Comparison of ENCODE assay signal across 10 cellular contexts in the genomic region with DNA sequence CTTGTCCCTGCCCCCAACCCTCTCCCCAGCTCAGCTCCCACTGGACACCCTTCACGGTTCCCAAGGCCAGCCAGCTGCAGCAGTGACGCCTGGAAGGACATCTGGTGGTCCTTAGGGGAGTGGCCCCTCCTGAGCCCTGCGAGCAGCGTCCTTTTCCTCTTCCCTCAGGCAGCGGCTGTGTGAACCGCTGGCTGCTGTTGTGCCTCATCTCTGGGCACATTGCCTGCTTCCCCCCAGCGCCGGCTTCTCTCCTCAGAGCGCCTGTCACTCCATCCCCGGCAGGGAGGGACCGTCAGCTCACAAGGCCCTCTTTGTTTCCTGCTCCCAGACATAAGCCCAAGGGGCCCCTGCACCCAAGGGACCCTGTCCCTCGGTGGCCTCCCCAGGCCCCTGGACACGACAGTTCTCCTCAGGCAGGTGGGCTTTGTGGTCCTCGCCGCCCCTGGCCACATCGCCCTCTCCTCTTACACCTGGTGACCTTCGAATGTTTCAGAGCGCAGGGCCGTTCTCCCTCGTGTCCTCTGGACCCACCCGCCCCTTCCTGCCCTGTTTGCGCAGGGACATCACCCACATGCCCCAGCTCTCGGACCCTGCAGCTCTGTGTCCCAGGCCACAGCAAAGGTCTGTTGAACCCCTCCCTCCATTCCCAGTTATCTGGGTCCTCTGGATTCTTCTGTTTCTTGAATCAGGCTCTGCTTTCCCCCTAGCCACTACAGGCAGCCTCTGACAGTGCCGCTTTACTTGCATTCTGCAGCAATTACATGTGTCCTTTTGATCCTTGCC. TPM values are rescaled to one million over a fixed set of nuclear protein-coding genes. Genes with fewer than 3 reads are reported as not detected.
DNase-seq lines count a peak whose midpoint lies in the region; ATAC-seq, FAIRE-seq and TF ChIP-seq lines count a peak whose summit lies in the region.
"Had no signal": no experiment of that assay in that cellular context is flagged by ENCODE, and none has a peak within 500 bp of the region (broad histone marks: within the 10 kb centered on the region; RNA-seq: fewer than 3 reads in every experiment).

No MANE protein-coding gene starts in this region.

- TF ChIP-seq POLR2A in endothelial cell of umbilical vein (IDR thresholded peaks at IDR 0.05; ENCODE audit: low read depth, low read length) = no peak

- H3K27ac ChIP-seq in BLaER1 (0 out of 2 replicates have a peak overlapping the region, but pooled peaks have one; percentile 18), endothelial cell of umbilical vein (ENCODE audit: insufficient read depth, low read depth, low read length) (peak overlapping the region; percentile 4)
- H3K27ac ChIP-seq: thoracic aorta had no signal

- H3K4me1 ChIP-seq in BLaER1 = peaks cover 31% of the 10 kb centered on the region
- peaks cover 21% of the 10 kb centered on the region for H3K4me1 ChIP-seq in endothelial cell of umbilical vein (ENCODE audit: control insufficient read depth, extremely low read depth, insufficient read depth, low read length)

- TF ChIP-seq CTCF in endothelial cell of umbilical vein (IDR thresholded peaks at IDR 0.05; ENCODE audit: extremely low read depth in 1 of 2, insufficient read depth in 1 of 2, low read depth in 1 of 2, low read length in 2 of 2) = peak in 1 of 2 donors; percentile 3

- BruUV-seq in endothelial cell of umbilical vein (replicated peaks; lab: Mats Ljungman, UMichigan) = no TSS peak

- H3K4me3 ChIP-seq in BLaER1 (no peak overlapping the region), endothelial cell of umbilical vein (replicated peaks in 1 of 3; ENCODE audit: insufficient read depth in 1 of 3, low read depth in 1 of 3, low read length in 3 of 3) (no peak overlapping the region)
- H3K4me3 ChIP-seq: thoracic aorta had no signal

- no peaks in the 10 kb centered on the region for H3K9me3 ChIP-seq in BLaER1
- H3K9me3 ChIP-seq in endothelial cell of umbilical vein (replicated peaks; ENCODE audit: control insufficient read depth, insufficient read depth, low read length) = no peaks in the 10 kb centered on the region
- H3K9me3 ChIP-seq: thoracic aorta had no signal

- intact Hi-C loops in endothelial cell of umbilical vein (cut with micrococcal nuclease) = loop anchor here (2.0 to 5.0 kb wide), 3 partner anchors 122 to 309 kb away; partner anchors contain the start of gene MTERF4

- DNase-seq in RPMI7951 (ENCODE audit: low read depth) (peak; percentile 93), endothelial cell of umbilical vein (ENCODE audit: low read depth, low spot score) (peak; percentile 23), middle frontal gyrus (ENCODE audit: extremely low spot score, low spot score) (peak; percentile 80), NCI-H2081 (lab: John Stamatoyannopoulos, UW) (no peak), NCI-H774 (lab: John Stamatoyannopoulos, UW) (no peak)
- DNase-seq: activated naive CD4-positive, alpha-beta T cell treated with anti-CD3 and anti-CD28 coated beads, Interleukin-2, amount 10 ng/mL, durations not matched to agents 7 days and 5 days had no signal

- no peaks in the 10 kb centered on the region for H3K9me1 ChIP-seq in endothelial cell of umbilical vein (replicated peaks; ENCODE audit: control insufficient read depth, extremely low read depth, insufficient read depth, low read length)

- H2AFZ ChIP-seq in endothelial cell of umbilical vein (ENCODE audit: low read depth, low read length) = no peak overlapping the region

- peaks cover 44% of the 10 kb centered on the region for H3K36me3 ChIP-seq in BLaER1
- H3K36me3 ChIP-seq in endothelial cell of umbilical vein (ENCODE audit: control insufficient read depth in 2 of 2, extremely low read depth in 1 of 2, insufficient read depth in 2 of 2, low read length in 2 of 2) = peaks cover 2 to 26% of the 10 kb centered on the region in 2 experiments

- POLR2A ChIA-PET in endothelial cell of umbilical vein (lab: Charles Lee) = no interaction called here

- ATAC-seq in GM21381 (IDR thresholded peaks at IDR 0.05; ENCODE audit: unreplicated experiment) (no peak), GM21786 (IDR thresholded peaks at IDR 0.05; ENCODE audit: unreplicated experiment) (no peak)

- no peak overlapping the region for H3K9ac ChIP-seq in BLaER1
- no peak overlapping the region for H3K9ac ChIP-seq in endothelial cell of umbilical vein (replicated peaks; ENCODE audit: extremely low read depth, insufficient read depth, low read length)

- dilution Hi-C loops in endothelial cell of umbilical vein (cut with MboI; ENCODE audit: extremely low pct_ligation_motif_present, low sequenced_read_pairs) = no loop called here

- FAIRE-seq in endothelial cell of umbilical vein (lab: Jason Lieb, UNC) = no peak

- H3K27me3 ChIP-seq in BLaER1 (no peaks in the 10 kb centered on the region), endothelial cell of umbilical vein (ENCODE audit: control insufficient read depth in 2 of 2, insufficient read depth in 2 of 2, low read length in 2 of 2) (no peaks in the 10 kb centered on the region)

- H3K4me2 ChIP-seq in BLaER1 = peak overlapping the region; percentile 40
- H3K4me2 ChIP-seq in endothelial cell of umbilical vein (ENCODE audit: insufficient read depth, low read length) = no peak overlapping the region

- no peaks in the 10 kb centered on the region for H3K79me2 ChIP-seq in endothelial cell of umbilical vein (ENCODE audit: control insufficient read depth, insufficient read depth, low read length)

- CTCF ChIA-PET in endothelial cell of umbilical vein (lab: Charles Lee) = interaction anchor here (0.9 to 1.2 kb wide), 3 partner anchors 146 to 373 kb away, joined by 3 to 5 read pairs (median 3); no protein-coding TSS in a partner anchor

- H4K20me1 ChIP-seq in BLaER1 (peaks cover 30% of the 10 kb centered on the region), endothelial cell of umbilical vein (replicated peaks; ENCODE audit: control insufficient read depth, extremely low read depth, insufficient read depth, low read length) (no peaks in the 10 kb centered on the region)

TF ChIP-seq in endothelial cell of umbilical vein, 7 proteins besides CTCF, POLR2A, EP300 and RAD21:
- TF ChIP-seq POLR2AphosphoS5 (IDR thresholded peaks at IDR 0.05; ENCODE audit: insufficient read depth, low read depth, low read length) (peak; percentile 9), JUN (IDR thresholded peaks at IDR 0.05; ENCODE audit: borderline replicate concordance, insufficient read depth, insufficient read length, low read depth) (no peak)

RNA-seq across cellular contexts. Expression of gene ANO7, which starts 35.8 kb away (rescaled TPM):
- total RNA-seq in RPMI7951 (2014; rRNA removed; shearing (Covaris generic)) = 0.72 and 1.1 TPM in 2 replicates
- total RNA-seq in endothelial cell of umbilical vein = 2.5 and 2.8 TPM in 2 replicates
- 0.51 and 0.81 TPM in 2 replicates for polyA plus RNA-seq in endothelial cell of umbilical vein
- polyA plus RNA-seq in endothelial cell of umbilical vein (2011; cell fraction: cytosol; rRNA removed) = 0.61 and 0.97 TPM in 2 replicates
- 1.9 and 2.1 TPM in 2 replicates for polyA plus RNA-seq in endothelial cell of umbilical vein (2011; cell fraction: nucleus; rRNA removed)
- 1.6 and 2.2 TPM in 2 replicates for polyA plus RNA-seq in endothelial cell of umbilical vein (2012)
- 0.56 and 1.7 TPM in 2 replicates for polyA minus RNA-seq in endothelial cell of umbilical vein
- 1.5 TPM for polyA minus RNA-seq in endothelial cell of umbilical vein (2011; cell fraction: cytosol; rRNA and poly(A)+ RNA removed)
- 1.2 and 1.3 TPM in 2 replicates for polyA minus RNA-seq in endothelial cell of umbilical vein (2011; cell fraction: nucleus; rRNA and poly(A)+ RNA removed)

Comparison
In these comparisons a context has a peak if more than half of its experiments do, and no peak if none do; other contexts are left out.
1. DNase-seq: peak in RPMI7951 (single experiment), endothelial cell of umbilical vein (single experiment) and middle frontal gyrus (single experiment); none in NCI-H2081 (0 of 2) and NCI-H774 (single experiment).